18 cellular contexts compared by ENCODE assay signal in the genomic region with DNA sequence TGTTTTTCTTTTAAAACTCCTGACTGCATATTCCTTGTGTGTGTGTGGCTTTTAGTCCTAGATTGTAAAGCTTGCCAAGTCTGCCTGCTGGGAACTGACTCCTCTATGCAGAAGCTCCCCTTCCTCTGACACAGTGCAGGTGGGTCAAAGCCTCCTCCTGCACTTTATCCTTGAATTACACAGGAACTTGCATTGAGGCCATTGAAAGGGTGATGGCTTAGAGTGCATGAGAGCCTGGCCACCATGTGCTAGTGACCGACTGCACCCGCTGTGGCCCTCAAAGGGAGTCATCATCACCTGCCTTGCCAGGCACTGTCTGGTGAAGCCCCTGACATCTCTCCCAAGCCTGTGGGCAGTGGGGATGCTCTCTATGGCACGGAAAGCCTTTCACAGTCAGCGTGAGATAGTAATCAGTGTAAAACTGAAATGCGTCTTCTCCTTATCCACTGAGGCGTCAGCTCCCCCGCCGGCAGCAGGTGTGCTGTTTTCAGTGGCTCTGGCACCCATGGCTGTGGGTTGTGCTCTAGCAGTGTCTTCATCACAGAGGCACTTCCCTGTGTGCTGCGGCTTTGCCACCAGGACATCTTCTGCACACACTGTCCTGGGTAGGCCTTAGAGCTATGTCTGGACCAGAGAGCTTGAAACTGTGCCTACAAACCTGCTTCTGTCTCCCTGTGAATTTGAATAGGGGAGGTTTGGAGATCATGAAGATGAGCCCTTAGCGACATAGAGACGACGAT.
A peak's percentile ranks its signal among the peaks of the same experiment; 100 is the strongest.
DNase-seq lines count a peak whose midpoint lies in the region; ATAC-seq and TF ChIP-seq lines count a peak whose summit lies in the region.
"Had no signal": no experiment of that assay in that cellular context is flagged by ENCODE, and none has a peak within 500 bp of the region (broad histone marks: within the 10 kb centered on the region; RNA-seq: fewer than 3 reads in every experiment).

No MANE protein-coding gene starts in this region.

- peak overlapping the region; percentile 73 for H3K18ac ChIP-seq in IMR-90 (ENCODE audit: low read depth, low read length)

- H3K4me3 ChIP-seq in IMR-90 (ENCODE audit: insufficient read depth, low read depth, low read length) (no peak overlapping the region), ascending aorta (no peak overlapping the region)
- H3K4me3 ChIP-seq: dorsolateral prefrontal cortex, skin epidermis, suprapubic skin had no signal

- H3K9ac ChIP-seq in IMR-90 (ENCODE audit: low read depth, low read length), result no peak overlapping the region

- peaks cover 20 to 57% of the 10 kb centered on the region in 2 experiments for H3K79me1 ChIP-seq in IMR-90 (ENCODE audit: low read depth in 1 of 2, low read length in 2 of 2)

- H3K9me3 ChIP-seq in IMR-90 (ENCODE audit: control insufficient read depth, insufficient read depth, low read length), result no peaks in the 10 kb centered on the region
- H3K9me3 ChIP-seq in ascending aorta, result no peaks in the 10 kb centered on the region
- H3K9me3 ChIP-seq: suprapubic skin had no signal

- H3K27me3 ChIP-seq in IMR-90 (ENCODE audit: control insufficient read depth, insufficient read depth, low read length) (no peaks in the 10 kb centered on the region), ascending aorta (no peaks in the 10 kb centered on the region)
- H3K27me3 ChIP-seq: suprapubic skin had no signal

- ATAC-seq in IMR-90 (ENCODE audit: low read depth) (no peak), HG03439 (IDR thresholded peaks at IDR 0.05; ENCODE audit: unreplicated experiment) (no peak)
- ATAC-seq: left ventricle myocardium superior had no signal

- no peak for TF ChIP-seq POLR2A in IMR-90 (IDR thresholded peaks at IDR 0.05; ENCODE audit: low read depth, low read length)

- H3K4me1 ChIP-seq in IMR-90 (ENCODE audit: control insufficient read depth, insufficient read depth, low read length) (peaks cover 44% of the 10 kb centered on the region), ascending aorta (peaks cover 17 to 59% of the 10 kb centered on the region in 2 donors)

- H2BK15ac ChIP-seq in IMR-90 (ENCODE audit: low read depth, low read length), result peak overlapping the region; percentile 82

- peak overlapping the region; percentile 96 for H4K91ac ChIP-seq in IMR-90 (ENCODE audit: insufficient read depth, low read depth, low read length)

- H3K23ac ChIP-seq in IMR-90 (ENCODE audit: low read depth, low read length), result peak overlapping the region; percentile 67; the same call in 1 of the 2 replicates

- H3K27ac ChIP-seq in IMR-90 (ENCODE audit: insufficient read depth, low read length) (peak overlapping the region; percentile 16; the same call in 1 of the 2 replicates), ascending aorta (peak overlapping the region; percentile 87 to 95)
- H3K27ac ChIP-seq: dorsolateral prefrontal cortex, HL-60, suprapubic skin had no signal

- H3K9me1 ChIP-seq in IMR-90 (ENCODE audit: insufficient read depth, low read length), result peaks cover 18% of the 10 kb centered on the region

- in situ Hi-C loops in IMR-90 (cut with MboI; ENCODE audit: low sequenced_read_pairs), result no loop called here

- peak overlapping the region; percentile 96 for H2BK120ac ChIP-seq in IMR-90 (ENCODE audit: low read depth, low read length)

- peak overlapping the region; percentile 79 to 85 for H4K8ac ChIP-seq in IMR-90 (ENCODE audit: low read depth in 2 of 2, low read length in 2 of 2)

- intact Hi-C loops in IMR-90 (cut with micrococcal nuclease) (loop anchor here (5.0 kb wide), 1 partner anchor 208 kb away; no protein-coding TSS in a partner anchor), ascending aorta (cut with DNase I) (loop anchor here (5.0 to 10.0 kb wide), 2 partner anchors 208 to 1621 kb away; no protein-coding TSS in a partner anchor), posterior vena cava (cut with DNase I) (no loop called here)

- TF ChIP-seq RAD21 in IMR-90 (IDR thresholded peaks at IDR 0.05; ENCODE audit: low read length), result no peak

- peak overlapping the region; percentile 95 for H2BK20ac ChIP-seq in IMR-90 (ENCODE audit: low read depth, low read length)

- peak overlapping the region; percentile 76 for H2BK5ac ChIP-seq in IMR-90 (ENCODE audit: low read depth, low read length, poor library complexity, severe bottlenecking)

- peak overlapping the region; percentile 44 for H2AFZ ChIP-seq in IMR-90 (replicated peaks; ENCODE audit: low read length, poor library complexity)

- WGBS in IMR-90 (ENCODE audit: extremely low coverage in 2 of 2, insufficient read length in 1 of 2), 2 experiments, result 100% methylated on average over 1 of the region's 12 CpGs; no CpG with 5 or more reads in 1 of the 2 experiments

- H2AK5ac ChIP-seq in IMR-90 (ENCODE audit: low read depth, low read length), result peak overlapping the region; percentile 98

- peak overlapping the region; percentile 98 for H3K4ac ChIP-seq in IMR-90 (ENCODE audit: low read depth, low read length)

- TF ChIP-seq CTCF in IMR-90 (conservative IDR thresholded peaks at IDR 0.05; ENCODE audit: low read depth, low read length), result no peak
- TF ChIP-seq CTCF in ascending aorta (IDR thresholded peaks at IDR 0.05), result no peak

- no peak overlapping the region for H3K56ac ChIP-seq in IMR-90 (ENCODE audit: extremely low read depth, insufficient read depth, low read length)

- dilution Hi-C loops in IMR-90 (cut with HindIII; ENCODE audit: low sequenced_read_pairs, unreplicated experiment), result no loop called here

- no peak overlapping the region for H3K4me2 ChIP-seq in IMR-90 (ENCODE audit: low read depth, low read length)

- CTCF ChIA-PET in IMR-90 (lab: Yijun Ruan, JAX), result no interaction called here

- no TSS peak for BruUV-seq in IMR-90 (replicated peaks; lab: Mats Ljungman, UMichigan)

- DNase-seq in IMR-90 (peak; percentile 77), ascending aorta (ENCODE audit: low spot score in 2 of 2) (peak in 1 of 2 donors; percentile 59), fibroblast of peridontal ligament (ENCODE audit: extremely low read depth) (peak; percentile 37), posterior vena cava (ENCODE audit: low spot score) (peak; percentile 62), DMS153 (lab: John Stamatoyannopoulos, UW) (no peak)
- no peak for DNase-seq in activated CD4-positive, CD25-positive, alpha-beta regulatory T cell (lab: John Stamatoyannopoulos, UW)
- DNase-seq: activated CD4-positive, alpha-beta T cell treated with anti-CD3 and anti-CD28 coated beads, Interleukin-2, amount 10 ng/mL, durations not matched to agents 7 days and 5 days; activated naive CD4-positive, alpha-beta T cell treated with anti-CD3 and anti-CD28 coated beads, Interleukin-2, amount 10 ng/mL, durations not matched to agents 7 days and 5 days; activated T-cell treated with anti-CD3 and anti-CD28 coated beads, Interleukin-2, amount 50 U/mL, for 24 hours; erythroblast; left ventricle myocardium superior; NCI-H526; stimulated activated CD4-positive, alpha-beta T cell treated with anti-CD3 and anti-CD28 coated beads, Interleukin-4, amount 100 ng/mL, for 1 hour had no signal

- peak overlapping the region; percentile 27; the same call in 1 of the 2 replicates for H3K14ac ChIP-seq in IMR-90 (replicated peaks; ENCODE audit: low read depth, low read length)

- peak overlapping the region; percentile 89 for H4K5ac ChIP-seq in IMR-90 (ENCODE audit: low read depth, low read length)

- H2AK9ac ChIP-seq in IMR-90 (replicated peaks; ENCODE audit: low read depth, low read length, poor library complexity), result peak overlapping the region; percentile 51

- no peaks in the 10 kb centered on the region for H4K20me1 ChIP-seq in IMR-90 (ENCODE audit: insufficient read depth, low read length)

- POLR2A ChIA-PET in IMR-90 (lab: Charles Lee; ENCODE audit: unreplicated experiment), result interaction anchor here (0.5 kb wide), 1 partner anchor 48 kb away, joined by 3 read pairs; no protein-coding TSS in a partner anchor

- no peaks in the 10 kb centered on the region for H3K36me3 ChIP-seq in IMR-90 (ENCODE audit: control insufficient read depth, insufficient read depth, low read length)
- H3K36me3 ChIP-seq in ascending aorta, result no peaks in the 10 kb centered on the region
- H3K36me3 ChIP-seq: suprapubic skin had no signal

TF ChIP-seq in IMR-90, 13 proteins besides CTCF, POLR2A, EP300 and RAD21:
- TF ChIP-seq RCOR1 (IDR thresholded peaks at IDR 0.05; ENCODE audit: insufficient replicate concordance, low read length), result no peak
- no peak for TF ChIP-seq ELK1 (IDR thresholded peaks at IDR 0.05; ENCODE audit: borderline replicate concordance, low read depth, low read length)
- TF ChIP-seq CEBPB (IDR thresholded peaks at IDR 0.05; ENCODE audit: low read depth, low read length), result no peak
- TF ChIP-seq CHD1 (IDR thresholded peaks at IDR 0.05; ENCODE audit: low read depth, low read length), result no peak
- TF ChIP-seq SMC3 (IDR thresholded peaks at IDR 0.05; ENCODE audit: low read depth, low read length), result no peak
- TF ChIP-seq MAZ (IDR thresholded peaks at IDR 0.05; ENCODE audit: borderline replicate concordance, low read depth, low read length), result no peak
- no peak for TF ChIP-seq BHLHE40 (IDR thresholded peaks at IDR 0.05; ENCODE audit: low read depth, low read length)
- no peak for TF ChIP-seq MAFK (IDR thresholded peaks at IDR 0.05; ENCODE audit: low read depth, low read length)
- no peak for TF ChIP-seq RFX5 (IDR thresholded peaks at IDR 0.05; ENCODE audit: low read depth, low read length)
- no peak for TF ChIP-seq NFE2L2 (IDR thresholded peaks at IDR 0.05; ENCODE audit: low read depth, low read length)

Comparison
In these comparisons a context has a peak if more than half of its experiments do, and no peak if none do; other contexts are left out.
1. DNase-seq: peak in IMR-90 (single experiment), fibroblast of peridontal ligament (single experiment) and posterior vena cava (single experiment); none in activated CD4-positive, CD25-positive, alpha-beta regulatory T cell (0 of 4) and DMS153 (single experiment).
2. intact Hi-C loops: an anchor here in IMR-90 (5.0 kb wide) and ascending aorta (5.0 to 10.0 kb wide); none called in posterior vena cava.